Comparison of ENCODE assay signal across 1 cellular context in genomic region chr22:40720538-40721256, GRCh38.
TF ChIP-seq lines count a peak whose summit lies in the region.

No MANE protein-coding gene starts in this region.

TF ChIP-seq in HepG2, 621 proteins besides CTCF, POLR2A, EP300 and RAD21 (continued from another document):
- no peak for TF ChIP-seq ZHX2 (IDR thresholded peaks at IDR 0.05; ENCODE audit: low read depth)
- no peak for TF ChIP-seq ZHX2 (CRISPR knock-in tag; IDR thresholded peaks at IDR 0.05; ENCODE audit: borderline replicate concordance)
- TF ChIP-seq FUBP1 (CRISPR knock-in tag; IDR thresholded peaks at IDR 0.05; ENCODE audit: borderline replicate concordance) = no peak
- TF ChIP-seq CSRNP1 (CRISPR knock-in tag; IDR thresholded peaks at IDR 0.05) = no peak
- no peak for TF ChIP-seq ZMYM4 (CRISPR knock-in tag; IDR thresholded peaks at IDR 0.05)
- no peak for TF ChIP-seq ZNF724P (CRISPR knock-in tag; IDR thresholded peaks at IDR 0.05; ENCODE audit: borderline replicate concordance)
